ENCODE assay signal across 24 cellular contexts in genomic region chr10:132173185-132173584, GRCh38. TPM values are rescaled to one million over a fixed set of nuclear protein-coding genes. Genes with fewer than 3 reads are reported as not detected.
DNase-seq lines count a peak whose midpoint lies in the region; ATAC-seq and TF ChIP-seq lines count a peak whose summit lies in the region.
"Had no signal": no experiment of that assay in that cellular context is flagged by ENCODE, and none has a peak within 500 bp of the region (broad histone marks: within the 10 kb centered on the region; RNA-seq: fewer than 3 reads in every experiment).

No MANE protein-coding gene starts in this region.

- H3K4me1 ChIP-seq in sigmoid colon: peaks cover 0 to 14% (median 4%) of the 10 kb centered on the region in 4 donors

- peak overlapping the region; percentile 63 for H3K27ac Mint-ChIP-seq in T-helper 1 cell treated with Interleukin-12 subunit alpha and Interleukin-12 subunit beta and Interleukin-4 antibody, amounts not matched to agents 30 μg/mL and 1 μg/mL, for 36 hours
- peak overlapping the region in 1 of 7 donors; percentile 68 for H3K27ac Mint-ChIP-seq in CD14-positive monocyte
- peak overlapping the region in 7 of 10 donors; percentile 41 to 94 (median 69) for H3K27ac Mint-ChIP-seq in naive thymus-derived CD8-positive, alpha-beta T cell
- H3K27ac Mint-ChIP-seq: mesothelial cell of epicardium, nephron progenitor cell, WTC11 had no signal

- TF ChIP-seq CTCF in CD14-positive monocyte (IDR thresholded peaks at IDR 0.05) (no peak), sigmoid colon (IDR thresholded peaks at IDR 0.05) (no peak)

- POLR2A ChIA-PET in naive thymus-derived CD8-positive, alpha-beta T cell (lab: Charles Lee): no interaction called here

- no peak for TF ChIP-seq EP300 in sigmoid colon (IDR thresholded peaks at IDR 0.05)

- H3K4me3 ChIP-seq in sigmoid colon: no peak overlapping the region
- H3K4me3 ChIP-seq: gastroesophageal sphincter had no signal

- no peak overlapping the region for H3K4me3 Mint-ChIP-seq in T-helper 1 cell treated with Interleukin-12 subunit alpha and Interleukin-12 subunit beta and Interleukin-4 antibody, amounts not matched to agents 30 μg/mL and 1 μg/mL, for 36 hours
- H3K4me3 Mint-ChIP-seq in CD14-positive monocyte: no peak overlapping the region
- H3K4me3 Mint-ChIP-seq in naive thymus-derived CD8-positive, alpha-beta T cell: no peak overlapping the region
- H3K4me3 Mint-ChIP-seq: CD8-positive, alpha-beta memory T cell; mesothelial cell of epicardium; nephron progenitor cell; WTC11 had no signal

- H3K9me3 Mint-ChIP-seq in T-helper 1 cell treated with Interleukin-12 subunit alpha and Interleukin-12 subunit beta and Interleukin-4 antibody, amounts not matched to agents 30 μg/mL and 1 μg/mL, for 36 hours: peaks cover 11% of the 10 kb centered on the region
- H3K9me3 Mint-ChIP-seq in CD14-positive monocyte: peaks cover 0 to 11% (median 6%) of the 10 kb centered on the region in 7 donors
- no peaks in the 10 kb centered on the region for H3K9me3 Mint-ChIP-seq in naive thymus-derived CD8-positive, alpha-beta T cell
- H3K9me3 Mint-ChIP-seq: CD8-positive, alpha-beta memory T cell had no signal

- intact Hi-C loops in CD14-positive monocyte (cut with micrococcal nuclease): no loop called here
- intact Hi-C loops in sigmoid colon (cut with DNase I): no loop called here

- no peak for DNase-seq in T-helper 1 cell
- peak; percentile 19 for DNase-seq in CD14-positive monocyte (ENCODE audit: low spot score)
- peak; percentile 3 for DNase-seq in amniotic epithelial cell (ENCODE audit: low read depth)
- DNase-seq in naive thymus-derived CD8-positive, alpha-beta T cell: no peak
- DNase-seq in NCI-H187 (lab: John Stamatoyannopoulos, UW): no peak
- DNase-seq in sigmoid colon: no peak
- DNase-seq: 8988T; activated naive CD4-positive, alpha-beta T cell treated with anti-CD3 and anti-CD28 coated beads, Interleukin-2, amount 50 U/mL, for 16 hours; activated T-cell treated with anti-CD3 and anti-CD28 coated beads, Interleukin-2, amount 50 U/mL, for 48 hours; GF-D8; NCI-H1105 treated with DMSO at 0.1 percent for 48 hours; NCI-H2029 treated with DMSO at 0.1 percent for 48 hours; NCI-H2227 treated with DMSO at 0.1 percent for 48 hours; NCI-H748 treated with DMSO at 0.1 percent for 48 hours; nephron progenitor cell had no signal

- H3K9me3 ChIP-seq in sigmoid colon: no peaks in the 10 kb centered on the region
- H3K9me3 ChIP-seq: gastroesophageal sphincter had no signal

- H3K36me3 ChIP-seq in sigmoid colon: peaks cover 0 to 21% (median 0%) of the 10 kb centered on the region in 4 donors

- ATAC-seq in naive thymus-derived CD8-positive, alpha-beta T cell: peak in 1 of 2 donors; percentile 32
- ATAC-seq in HG02571 (IDR thresholded peaks at IDR 0.05; ENCODE audit: unreplicated experiment): no peak
- ATAC-seq: gastroesophageal sphincter, SK-N-SH treated with all-trans-retinoic acid at 6 μM for 48 hours, WTC11 had no signal

- WGBS in sigmoid colon, 2 donors: 88 to 90% methylated on average over 5 of the region's 5 CpGs

- no peaks in the 10 kb centered on the region for H3K36me3 Mint-ChIP-seq in T-helper 1 cell treated with Interleukin-12 subunit alpha and Interleukin-12 subunit beta and Interleukin-4 antibody, amounts not matched to agents 30 μg/mL and 1 μg/mL, for 36 hours (ENCODE audit: low read depth)
- H3K36me3 Mint-ChIP-seq in CD14-positive monocyte: no peaks in the 10 kb centered on the region
- H3K36me3 Mint-ChIP-seq in naive thymus-derived CD8-positive, alpha-beta T cell: no peaks in the 10 kb centered on the region
- H3K36me3 Mint-ChIP-seq: CD8-positive, alpha-beta memory T cell; mesothelial cell of epicardium had no signal

- peaks cover 0 to 32% (median 10%) of the 10 kb centered on the region in 3 donors for H3K27me3 ChIP-seq in sigmoid colon

- peaks cover 4% of the 10 kb centered on the region for H3K4me1 Mint-ChIP-seq in T-helper 1 cell treated with Interleukin-12 subunit alpha and Interleukin-12 subunit beta and Interleukin-4 antibody, amounts not matched to agents 30 μg/mL and 1 μg/mL, for 36 hours (ENCODE audit: low read depth)
- H3K4me1 Mint-ChIP-seq in CD14-positive monocyte: no peaks in the 10 kb centered on the region
- H3K4me1 Mint-ChIP-seq in naive thymus-derived CD8-positive, alpha-beta T cell: peaks cover 2 to 17% (median 9%) of the 10 kb centered on the region in 4 donors
- H3K4me1 Mint-ChIP-seq: mesothelial cell of epicardium had no signal

- H3K27ac ChIP-seq in sigmoid colon: no peak overlapping the region
- H3K27ac ChIP-seq: gastroesophageal sphincter, parathyroid adenoma had no signal

- H3K27me3 Mint-ChIP-seq in T-helper 1 cell treated with Interleukin-12 subunit alpha and Interleukin-12 subunit beta and Interleukin-4 antibody, amounts not matched to agents 30 μg/mL and 1 μg/mL, for 36 hours (ENCODE audit: low read depth): peaks cover 41% of the 10 kb centered on the region
- H3K27me3 Mint-ChIP-seq in CD14-positive monocyte (ENCODE audit: low read depth in 3 of 3): peaks cover 25 to 28% (median 28%) of the 10 kb centered on the region in 3 donors
- H3K27me3 Mint-ChIP-seq in naive thymus-derived CD8-positive, alpha-beta T cell: peaks cover 10 to 39% (median 22%) of the 10 kb centered on the region in 5 donors

- TF ChIP-seq POLR2A in sigmoid colon (IDR thresholded peaks at IDR 0.05): no peak

RNA-seq across cellular contexts. Expression of gene DPYSL4, which starts 13.6 kb away (rescaled TPM):
- polyA plus RNA-seq in CD14-positive monocyte (not detected), sigmoid colon (under 1 TPM in 2 of 3 donors, not detected in 1; under 0.01 to 0.71 TPM)
- total RNA-seq in naive thymus-derived CD8-positive, alpha-beta T cell: 1 to 10 TPM; 1.2 to 1.3 TPM
- 10 to 100 TPM in 1 of 3 donors, under 1 TPM in 1, not detected in 1; 0.31 to 11.2 TPM for polyA plus RNA-seq in naive thymus-derived CD8-positive, alpha-beta T cell
- total RNA-seq in sigmoid colon: 1 to 10 TPM in 1 of 4 donors, under 1 TPM in 3; 0.36 to 1.9 (median 0.69) TPM
- total RNA-seq: OCI-LY7 had no signal
- polyA plus RNA-seq: CD8-positive, alpha-beta memory T cell had no signal

Comparison
In these comparisons a context has a peak if more than half of its experiments do, and no peak if none do; other contexts are left out.
1. DNase-seq: peak in CD14-positive monocyte (single experiment) and amniotic epithelial cell (single experiment); none in T-helper 1 cell (0 of 5), naive thymus-derived CD8-positive, alpha-beta T cell (0 of 10), NCI-H187 (0 of 2) and sigmoid colon (single experiment).